In genomic region chrX:153776611-153777045, GRCh38 we compare ENCODE assay signal across 25 cellular contexts. TPM values are rescaled to one million over a fixed set of nuclear protein-coding genes. Genes with fewer than 3 reads are reported as not detected.
A peak's percentile ranks its signal among the peaks of the same experiment; 100 is the strongest.
DNase-seq lines count a peak whose midpoint lies in the region; ATAC-seq and TF ChIP-seq lines count a peak whose summit lies in the region.
"Had no signal": no experiment of that assay in that cellular context is flagged by ENCODE, and none has a peak within 500 bp of the region (broad histone marks: within the 10 kb centered on the region; RNA-seq: fewer than 3 reads in every experiment).

No MANE protein-coding gene starts in this region.

- H3K4me1 ChIP-seq in left ventricle myocardium inferior: peaks cover 16% of the 10 kb centered on the region
- H3K4me1 ChIP-seq: A549 had no signal

- no peak overlapping the region for H3K27ac Mint-ChIP-seq in activated CD4-positive, alpha-beta T cell treated with anti-CD3 and anti-CD28 coated beads for 36 hours
- no peak overlapping the region for H3K27ac Mint-ChIP-seq in activated CD4-positive, alpha-beta T cell treated with anti-CD3 and anti-CD28 coated beads, Interleukin-2, amount 10 ng/mL, durations not matched to agents 7 days and 5 days
- H3K27ac Mint-ChIP-seq: activated naive CD4-positive, alpha-beta T cell treated with anti-CD3 and anti-CD28 coated beads for 36 hours; immature natural killer cell; nephron had no signal

- no peak overlapping the region for H3K4me3 Mint-ChIP-seq in activated CD4-positive, alpha-beta T cell treated with anti-CD3 and anti-CD28 coated beads for 36 hours
- H3K4me3 Mint-ChIP-seq in activated CD4-positive, alpha-beta T cell treated with anti-CD3 and anti-CD28 coated beads, Interleukin-2, amount 10 ng/mL, durations not matched to agents 7 days and 5 days: no peak overlapping the region
- H3K4me3 Mint-ChIP-seq: activated naive CD4-positive, alpha-beta T cell treated with anti-CD3 and anti-CD28 coated beads for 36 hours; immature natural killer cell; nephron had no signal

- H3K9me3 Mint-ChIP-seq in activated CD4-positive, alpha-beta T cell treated with anti-CD3 and anti-CD28 coated beads for 36 hours (ENCODE audit: low read depth): no peaks in the 10 kb centered on the region
- H3K9me3 Mint-ChIP-seq in activated CD4-positive, alpha-beta T cell treated with anti-CD3 and anti-CD28 coated beads, Interleukin-2, amount 10 ng/mL, durations not matched to agents 7 days and 5 days: no peaks in the 10 kb centered on the region
- H3K9me3 Mint-ChIP-seq: activated naive CD4-positive, alpha-beta T cell treated with anti-CD3 and anti-CD28 coated beads for 36 hours; immature natural killer cell had no signal

- H3K36me3 ChIP-seq in H7 (replicated peaks; ENCODE audit: control insufficient read depth, insufficient read depth, low read length) (no peaks in the 10 kb centered on the region), left ventricle myocardium inferior (no peaks in the 10 kb centered on the region)
- H3K36me3 ChIP-seq: vagina had no signal

- intact Hi-C loops in activated CD4-positive, alpha-beta T cell treated with anti-CD3 and anti-CD28 coated beads for 36 hours (cut with DNase I, micrococcal nuclease): no loop called here
- intact Hi-C loops in left ventricle myocardium inferior (cut with micrococcal nuclease): no loop called here

- H3K4me1 Mint-ChIP-seq in activated CD4-positive, alpha-beta T cell treated with anti-CD3 and anti-CD28 coated beads for 36 hours: peaks cover 6% of the 10 kb centered on the region
- no peaks in the 10 kb centered on the region for H3K4me1 Mint-ChIP-seq in activated CD4-positive, alpha-beta T cell treated with anti-CD3 and anti-CD28 coated beads, Interleukin-2, amount 10 ng/mL, durations not matched to agents 7 days and 5 days

- H3K27me3 Mint-ChIP-seq in activated CD4-positive, alpha-beta T cell treated with anti-CD3 and anti-CD28 coated beads for 36 hours: peaks cover 3% of the 10 kb centered on the region
- H3K27me3 Mint-ChIP-seq in activated CD4-positive, alpha-beta T cell treated with anti-CD3 and anti-CD28 coated beads, Interleukin-2, amount 10 ng/mL, durations not matched to agents 7 days and 5 days: peaks cover 8% of the 10 kb centered on the region

- no peak overlapping the region for H3K4me3 ChIP-seq in H7 (ENCODE audit: insufficient read depth, low read depth, low read length)
- no peak overlapping the region for H3K4me3 ChIP-seq in left ventricle myocardium inferior
- no peak overlapping the region for H3K4me3 ChIP-seq in coronary artery
- H3K4me3 ChIP-seq: A549, hepatocyte, vagina had no signal

- POLR2A ChIA-PET in activated CD4-positive, alpha-beta T cell treated with anti-CD3 and anti-CD28 coated beads for 36 hours (lab: Charles Lee): no interaction called here
- POLR2A ChIA-PET in activated CD4-positive, alpha-beta T cell treated with anti-CD3 and anti-CD28 coated beads, Interleukin-2, amount 10 ng/mL, durations not matched to agents 7 days and 5 days (lab: Charles Lee): no interaction called here

- H3K9me3 ChIP-seq in left ventricle myocardium inferior (replicated peaks): no peaks in the 10 kb centered on the region
- H3K9me3 ChIP-seq: A549, vagina had no signal

- ATAC-seq in activated CD4-positive, alpha-beta T cell treated with anti-CD3 and anti-CD28 coated beads for 36 hours: no peak

- no peak for TF ChIP-seq CTCF in left ventricle myocardium inferior (IDR thresholded peaks at IDR 0.05; ENCODE audit: borderline replicate concordance)
- TF ChIP-seq CTCF in coronary artery (IDR thresholded peaks at IDR 0.05): no peak

- no peaks in the 10 kb centered on the region for H3K36me3 Mint-ChIP-seq in activated CD4-positive, alpha-beta T cell treated with anti-CD3 and anti-CD28 coated beads for 36 hours (ENCODE audit: low read depth)
- no peaks in the 10 kb centered on the region for H3K36me3 Mint-ChIP-seq in activated CD4-positive, alpha-beta T cell treated with anti-CD3 and anti-CD28 coated beads, Interleukin-2, amount 10 ng/mL, durations not matched to agents 7 days and 5 days (ENCODE audit: low read depth)
- H3K36me3 Mint-ChIP-seq: immature natural killer cell had no signal

- no peaks in the 10 kb centered on the region for H3K27me3 ChIP-seq in H7 (ENCODE audit: control insufficient read depth, insufficient read depth, low read length)
- no peaks in the 10 kb centered on the region for H3K27me3 ChIP-seq in left ventricle myocardium inferior (ENCODE audit: low read depth)
- H3K27me3 ChIP-seq: hepatocyte, vagina had no signal

- peak; percentile 27 for DNase-seq in activated CD4-positive, alpha-beta T cell treated with anti-CD3 and anti-CD28 coated beads for 36 hours
- DNase-seq in activated CD4-positive, alpha-beta T cell treated with anti-CD3 and anti-CD28 coated beads, Interleukin-2, amount 10 ng/mL, durations not matched to agents 7 days and 5 days: no peak
- peak; percentile 75 for DNase-seq in H7
- DNase-seq in NCI-H69 (lab: John Stamatoyannopoulos, UW): peak; percentile 52
- DNase-seq in left ventricle myocardium inferior: peak; percentile 4
- no peak for DNase-seq in GM03348 (ENCODE audit: low spot score)
- DNase-seq in coronary artery (ENCODE audit: low spot score): no peak
- DNase-seq in DMS 273 treated with DMSO at 0.1 percent for 48 hours (lab: John Stamatoyannopoulos, UW): no peak
- DNase-seq: activated CD8-positive, alpha-beta memory T cell treated with anti-CD3 and anti-CD28 coated beads for 24 hours; activated naive CD4-positive, alpha-beta T cell treated with anti-CD3 and anti-CD28 coated beads for 36 hours; activated T-cell treated with anti-CD3 and anti-CD28 coated beads, Interleukin-2, amount 50 U/mL, for 1 hour; amniotic stem cell; DMS53; effector memory CD4-positive, alpha-beta T cell; foreskin fibroblast; immature natural killer cell; NCI-H1417; retina; stimulated activated naive CD4-positive, alpha-beta T cell treated with Interleukin-2 at 50 U/mL for 16 hours; T1000 had no signal

- H3K27ac ChIP-seq in left ventricle myocardium inferior (replicated peaks) (no peak overlapping the region), coronary artery (no peak overlapping the region)
- H3K27ac ChIP-seq: hepatocyte, vagina had no signal

- CTCF ChIA-PET in activated CD4-positive, alpha-beta T cell treated with anti-CD3 and anti-CD28 coated beads for 36 hours (lab: Charles Lee): no interaction called here
- CTCF ChIA-PET in activated CD4-positive, alpha-beta T cell treated with anti-CD3 and anti-CD28 coated beads, Interleukin-2, amount 10 ng/mL, durations not matched to agents 7 days and 5 days (lab: Charles Lee): no interaction called here

RNA-seq across cellular contexts. Expression of gene SRPK3, which starts 4.2 kb away (rescaled TPM):
- not detected for total RNA-seq in activated CD4-positive, alpha-beta T cell treated with anti-CD3 and anti-CD28 coated beads for 36 hours
- total RNA-seq in activated CD4-positive, alpha-beta T cell treated with anti-CD3 and anti-CD28 coated beads, Interleukin-2, amount 10 ng/mL, durations not matched to agents 7 days and 5 days: not detected
- total RNA-seq in H7 (2014; rRNA removed; shearing (Covaris generic)): not detected in 2 replicates
- 52.8 TPM for total RNA-seq in left ventricle myocardium inferior
- total RNA-seq: activated naive CD4-positive, alpha-beta T cell treated with anti-CD3 and anti-CD28 coated beads for 36 hours; osteocyte had no signal

RNA-seq across cellular contexts. Expression of gene PLXNB3, which starts 12.6 kb away (rescaled TPM):
- total RNA-seq in activated CD4-positive, alpha-beta T cell treated with anti-CD3 and anti-CD28 coated beads for 36 hours: 1 to 10 TPM; 1.6 to 2.4 TPM
- total RNA-seq in activated CD4-positive, alpha-beta T cell treated with anti-CD3 and anti-CD28 coated beads, Interleukin-2, amount 10 ng/mL, durations not matched to agents 7 days and 5 days: under 1 TPM; 0.23 to 0.35 TPM
- 0.07 TPM in 1 of 2 replicates, not detected in the other for total RNA-seq in H7 (2014; rRNA removed; shearing (Covaris generic))
- 2.9 TPM for total RNA-seq in left ventricle myocardium inferior

RNA-seq across cellular contexts. Expression of gene IDH3G, which starts 17.5 kb away (rescaled TPM):
- total RNA-seq in activated CD4-positive, alpha-beta T cell treated with anti-CD3 and anti-CD28 coated beads for 36 hours: 10 to 100 TPM; 48.8 to 62.4 TPM
- total RNA-seq in activated CD4-positive, alpha-beta T cell treated with anti-CD3 and anti-CD28 coated beads, Interleukin-2, amount 10 ng/mL, durations not matched to agents 7 days and 5 days: 10 to 100 TPM; 60.1 to 64.8 TPM
- 63.3 and 76.2 TPM in 2 replicates for total RNA-seq in H7 (2014; rRNA removed; shearing (Covaris generic))
- total RNA-seq in left ventricle myocardium inferior: 72.5 TPM

RNA-seq across cellular contexts. Expression of gene SSR4, which starts 17.8 kb away (rescaled TPM):
- total RNA-seq in activated CD4-positive, alpha-beta T cell treated with anti-CD3 and anti-CD28 coated beads for 36 hours: 100 to 1,000 TPM; 124 to 146 TPM
- 100 to 1,000 TPM; 193 to 203 TPM for total RNA-seq in activated CD4-positive, alpha-beta T cell treated with anti-CD3 and anti-CD28 coated beads, Interleukin-2, amount 10 ng/mL, durations not matched to agents 7 days and 5 days
- total RNA-seq in H7 (2014; rRNA removed; shearing (Covaris generic)): 148 and 198 TPM in 2 replicates
- 123 TPM for total RNA-seq in left ventricle myocardium inferior

RNA-seq across cellular contexts. Expression of gene ABCD1, which starts 52.0 kb away (rescaled TPM):
- total RNA-seq in activated CD4-positive, alpha-beta T cell treated with anti-CD3 and anti-CD28 coated beads for 36 hours: 1 to 10 TPM; 4.5 to 4.8 TPM
- total RNA-seq in activated CD4-positive, alpha-beta T cell treated with anti-CD3 and anti-CD28 coated beads, Interleukin-2, amount 10 ng/mL, durations not matched to agents 7 days and 5 days: 10 to 100 TPM; 15.4 to 16.0 TPM
- 12.2 and 17.1 TPM in 2 replicates for total RNA-seq in H7 (2014; rRNA removed; shearing (Covaris generic))
- 16.0 TPM for total RNA-seq in left ventricle myocardium inferior

Comparison
In these comparisons a context has a peak if more than half of its experiments do, and no peak if none do; other contexts are left out.
1. DNase-seq: peak in activated CD4-positive, alpha-beta T cell treated with anti-CD3 and anti-CD28 coated beads for 36 hours (single experiment), H7 (single experiment), NCI-H69 (single experiment) and left ventricle myocardium inferior (single experiment); none in activated CD4-positive, alpha-beta T cell treated with anti-CD3 and anti-CD28 coated beads, Interleukin-2, amount 10 ng/mL, durations not matched to agents 7 days and 5 days (single experiment), GM03348 (single experiment), coronary artery (single experiment) and DMS 273 treated with DMSO at 0.1 percent for 48 hours (single experiment).
2. RNA of gene SRPK3, which starts 4.2 kb away (total RNA-seq): 52.8 TPM in left ventricle myocardium inferior (single experiment); not detected in activated CD4-positive, alpha-beta T cell treated with anti-CD3 and anti-CD28 coated beads for 36 hours, not detected in activated CD4-positive, alpha-beta T cell treated with anti-CD3 and anti-CD28 coated beads, Interleukin-2, amount 10 ng/mL, durations not matched to agents 7 days and 5 days and not detected in H7; every median in the first group is over 10 times any median in the second.